In the genomic region with DNA sequence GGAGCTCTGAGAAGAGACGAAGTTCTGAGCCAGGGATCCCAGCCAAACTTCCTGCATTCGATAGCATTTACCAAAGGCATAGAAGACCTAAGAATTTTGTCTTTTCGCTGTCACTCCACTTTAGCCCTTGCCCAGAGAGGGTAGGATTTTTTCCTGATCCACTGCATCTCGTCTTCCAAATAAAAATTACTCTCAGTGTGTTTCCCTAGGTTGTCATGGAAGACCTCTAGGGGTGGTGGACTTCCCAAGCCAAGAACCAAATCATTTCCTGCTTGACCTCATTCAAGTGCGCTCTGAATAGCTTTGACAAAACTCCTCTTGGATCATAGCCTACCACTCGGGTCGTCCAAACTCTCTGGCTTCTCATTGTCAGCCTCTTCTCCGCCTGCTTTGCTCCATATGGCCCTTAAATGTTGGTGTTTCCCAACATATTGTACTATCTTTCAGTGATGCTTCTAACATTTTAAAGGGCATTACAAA, we compare ENCODE assay signal across 8 cellular contexts. TPM values are rescaled to one million over a fixed set of nuclear protein-coding genes. Genes with fewer than 3 reads are reported as not detected.
DNase-seq lines count a peak whose midpoint lies in the region; ATAC-seq and TF ChIP-seq lines count a peak whose summit lies in the region.

No MANE protein-coding gene starts in this region.

- POLR2A ChIA-PET in GM10248 (lab: Yijun Ruan, JAX): interaction anchor here (1.3 to 1.5 kb wide), 2 partner anchors 10 to 16 kb away, joined by 5 to 9 read pairs; partner anchors contain the start of gene BCL10

- peaks cover 0 to 30% (median 15%) of the 10 kb centered on the region in 3 donors for H3K36me3 ChIP-seq in tibial artery

- TF ChIP-seq CTCF in 22Rv1 (IDR thresholded peaks at IDR 0.05) (peak; percentile 59), HFF-Myc (IDR thresholded peaks at IDR 0.05; ENCODE audit: low read depth, low read length, missing control alignments) (no peak), astrocyte of the spinal cord (IDR thresholded peaks at IDR 0.05; ENCODE audit: low read depth, low read length) (no peak), tibial artery (IDR thresholded peaks at IDR 0.05) (no peak), GM10248 (IDR thresholded peaks at IDR 0.05; ENCODE audit: control extremely low read depth, extremely low read depth, low read depth, missing control alignments) (no peak)

- H3K9me3 ChIP-seq in tibial artery: no peaks in the 10 kb centered on the region

- 0 out of 2 replicates have a peak overlapping the region, but pooled peaks have one; percentile 37 for H3K27ac ChIP-seq in 22Rv1
- H3K27ac ChIP-seq in tibial artery: peak overlapping the region; percentile 71 to 92

- DNase-seq in HFF-Myc (ENCODE audit: extremely low read depth, low read depth): no peak
- no peak for DNase-seq in astrocyte of the spinal cord (ENCODE audit: low read depth, low spot score)
- DNase-seq in left colon: no peak
- no peak for DNase-seq in tibial artery
- no peak for DNase-seq in GM10248 (ENCODE audit: extremely low spot score)

- H3K4me3 ChIP-seq in HFF-Myc (replicated peaks; ENCODE audit: low read depth, low read length) (peak overlapping the region; percentile 63), astrocyte of the spinal cord (ENCODE audit: low read depth, low read length) (peak overlapping the region; percentile 98), tibial artery (peak overlapping the region; percentile 73 to 95)

- peaks cover 0 to 35% (median 20%) of the 10 kb centered on the region in 4 donors for H3K4me1 ChIP-seq in tibial artery

- intact Hi-C loops in left colon (cut with DNase I, micrococcal nuclease) (loop anchor here (5.0 to 10.0 kb wide), 2 partner anchors 315 to 323 kb away; no protein-coding TSS in a partner anchor), tibial artery (cut with DNase I; ENCODE audit: low total_unique reads) (loop anchor here (5.0 kb wide), 3 partner anchors 58 to 313 kb away; partner anchors contain the start of gene SYDE2)

- in situ Hi-C loops in astrocyte of the spinal cord (cut with HindIII; ENCODE audit: low sequenced_read_pairs): no loop called here

- CTCF ChIA-PET in GM10248 (lab: Yijun Ruan, JAX): interaction anchor here (0.6 to 11.1 kb wide), 39 partner anchors 13 to 471 kb away, joined by 3 to 203 read pairs (median 4); partner anchors contain the start of gene BCL10

- ATAC-seq in left colon (peak; percentile 5), GM21390 (IDR thresholded peaks at IDR 0.05; ENCODE audit: unreplicated experiment) (no peak)
- no peak for ATAC-seq in activated CD4-positive, CD25-positive, alpha-beta regulatory T cell treated with anti-CD3 and anti-CD28 coated beads, Interleukin-2, amount 50 U/mL, for 24 hours

- no peaks in the 10 kb centered on the region for H3K27me3 ChIP-seq in tibial artery

RNA-seq across cellular contexts. Expression of gene C1orf52, which starts 0.4 kb away (rescaled TPM):
- 10 to 100 TPM; 17.4 to 20.3 TPM for total RNA-seq in left colon

RNA-seq across cellular contexts. Expression of gene BCL10, which starts 16.5 kb away (rescaled TPM):
- total RNA-seq in left colon: 100 to 1,000 TPM; 108 to 115 TPM

RNA-seq across cellular contexts. Expression of gene SYDE2, which starts 59.1 kb away (rescaled TPM):
- 10 to 100 TPM in 1 of 2 donors, 1 to 10 TPM in 1; 7.2 to 10.9 TPM for total RNA-seq in left colon
